33 cellular contexts compared by ENCODE assay signal in the genomic region with DNA sequence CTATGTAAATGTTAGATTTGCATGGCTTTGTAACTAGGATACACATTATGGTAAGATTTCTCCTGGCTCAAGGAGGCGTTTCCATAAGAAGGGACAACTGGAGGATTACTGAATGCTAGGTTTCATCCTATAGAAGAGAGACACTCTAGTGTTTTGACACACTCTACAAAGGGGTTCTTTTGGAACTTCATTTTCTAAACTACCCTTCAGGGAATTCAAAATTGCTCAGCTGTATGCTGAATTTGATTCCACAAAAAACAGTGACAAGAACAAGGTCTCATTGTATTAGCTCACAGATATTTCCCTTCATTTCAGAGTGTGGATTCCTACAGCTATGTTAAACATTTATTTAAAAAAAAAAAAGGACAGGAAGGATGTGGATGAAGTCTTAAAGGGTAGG.
"Had no signal": no experiment of that assay in that cellular context is flagged by ENCODE, and none has a peak within 500 bp of the region (broad histone marks: within the 10 kb centered on the region; RNA-seq: fewer than 3 reads in every experiment).

No MANE protein-coding gene starts in this region.

- DNase-seq: activated B cell treated with CpG ODN at 0.5 μM for 24 hours; activated CD4-positive, alpha-beta memory T cell treated with anti-CD3 and anti-CD28 coated beads for 36 hours; activated CD4-positive, alpha-beta T cell treated with anti-CD3 and anti-CD28 coated beads for 4 hours; activated CD4-positive, alpha-beta T cell treated with anti-CD3 and anti-CD28 coated beads, Interleukin-2, amount 10 ng/mL, durations not matched to agents 24 days and 14 days; activated CD4-positive, alpha-beta T cell treated with anti-CD3 and anti-CD28 coated beads, Interleukin-2, amount 50 U/mL, for 1 hour; activated CD4-positive, alpha-beta T cell treated with anti-CD3 and anti-CD28 coated beads, Interleukin-2, amount 50 U/mL, for 4 hours; activated CD4-positive, CD25-positive, alpha-beta regulatory T cell treated with anti-CD3 and anti-CD28 coated beads, Interleukin-2, amount 50 U/mL, for 72 hours; activated CD8-positive, alpha-beta memory T cell treated with anti-CD3 and anti-CD28 coated beads, Interleukin-2, amount 50 U/mL, for 4 hours; activated CD8-positive, alpha-beta T cell treated with anti-CD3 and anti-CD28 coated beads for 36 hours; activated effector memory CD4-positive, alpha-beta T cell treated with Interleukin-2 at 50 U/mL for 16 hours; activated gamma-delta T cell; activated naive CD4-positive, alpha-beta T cell treated with anti-CD3 and anti-CD28 coated beads, Interleukin-2, amount 10 ng/mL, durations not matched to agents 7 days and 5 days; activated naive CD4-positive, alpha-beta T cell treated with Interleukin-2 at 50 U/mL for 16 hours; activated naive CD8-positive, alpha-beta T cell treated with anti-CD3 and anti-CD28 coated beads, Interleukin-2, amount 10 ng/mL, durations not matched to agents 7 days and 5 days; activated naive CD8-positive, alpha-beta T cell treated with anti-CD3 and anti-CD28 coated beads, Interleukin-2, amount 50 U/mL, for 24 hours; activated T-cell treated with anti-CD3 and anti-CD28 coated beads for 4 hours; activated T-cell treated with anti-CD3 and anti-CD28 coated beads, Interleukin-2, amount 50 U/mL, for 1 hour; activated T-cell treated with anti-CD3 and anti-CD28 coated beads, Interleukin-2, amount 50 U/mL, for 48 hours; amygdala; anterior cingulate cortex; brain microvascular endothelial cell; central memory CD4-positive, alpha-beta T cell; T-helper 1 cell; T-helper 2 cell; T-helper 9 cell had no signal

- H3K27me3 Mint-ChIP-seq: activated B cell treated with CpG ODN at 0.5 μM for 24 hours; activated CD4-positive, alpha-beta memory T cell treated with anti-CD3 and anti-CD28 coated beads for 36 hours; activated CD4-positive, alpha-beta T cell treated with anti-CD3 and anti-CD28 coated beads, Interleukin-2, amount 10 ng/mL, durations not matched to agents 24 days and 14 days; activated CD8-positive, alpha-beta T cell treated with anti-CD3 and anti-CD28 coated beads for 36 hours; activated naive CD4-positive, alpha-beta T cell treated with anti-CD3 and anti-CD28 coated beads, Interleukin-2, amount 10 ng/mL, durations not matched to agents 7 days and 5 days; activated naive CD4-positive, alpha-beta T cell treated with anti-CD3 and anti-CD28 coated beads, Interleukin-2, amount 50 U/mL, for 24 hours; activated naive CD8-positive, alpha-beta T cell; activated naive CD8-positive, alpha-beta T cell treated with anti-CD3 and anti-CD28 coated beads, Interleukin-2, amount 50 U/mL, for 24 hours had no signal

- H3K4me1 Mint-ChIP-seq: activated B cell treated with CpG ODN at 0.5 μM for 24 hours; activated CD4-positive, alpha-beta T cell treated with anti-CD3 and anti-CD28 coated beads, Interleukin-2, amount 10 ng/mL, durations not matched to agents 24 days and 14 days; activated naive CD4-positive, alpha-beta T cell treated with anti-CD3 and anti-CD28 coated beads, Interleukin-2, amount 10 ng/mL, durations not matched to agents 7 days and 5 days; activated naive CD4-positive, alpha-beta T cell treated with anti-CD3 and anti-CD28 coated beads, Interleukin-2, amount 50 U/mL, for 24 hours; activated naive CD8-positive, alpha-beta T cell treated with anti-CD3 and anti-CD28 coated beads, Interleukin-2, amount 10 ng/mL, durations not matched to agents 7 days and 5 days; activated naive CD8-positive, alpha-beta T cell treated with anti-CD3 and anti-CD28 coated beads, Interleukin-2, amount 50 U/mL, for 24 hours had no signal

- H3K36me3 ChIP-seq: ascending aorta, brain microvascular endothelial cell, breast epithelium had no signal

- H3K27ac Mint-ChIP-seq: activated B cell treated with CpG ODN at 0.5 μM for 24 hours; activated CD4-positive, alpha-beta memory T cell treated with anti-CD3 and anti-CD28 coated beads for 36 hours; activated CD4-positive, alpha-beta T cell treated with anti-CD3 and anti-CD28 coated beads, Interleukin-2, amount 10 ng/mL, durations not matched to agents 24 days and 14 days; activated CD8-positive, alpha-beta T cell treated with anti-CD3 and anti-CD28 coated beads for 36 hours; activated naive CD4-positive, alpha-beta T cell treated with anti-CD3 and anti-CD28 coated beads, Interleukin-2, amount 10 ng/mL, durations not matched to agents 7 days and 5 days; activated naive CD4-positive, alpha-beta T cell treated with anti-CD3 and anti-CD28 coated beads, Interleukin-2, amount 50 U/mL, for 24 hours; activated naive CD8-positive, alpha-beta T cell; activated naive CD8-positive, alpha-beta T cell treated with anti-CD3 and anti-CD28 coated beads, Interleukin-2, amount 10 ng/mL, durations not matched to agents 7 days and 5 days; activated naive CD8-positive, alpha-beta T cell treated with anti-CD3 and anti-CD28 coated beads, Interleukin-2, amount 50 U/mL, for 24 hours; activated T-helper 2 cell treated with anti-CD3 and anti-CD28 coated beads, Interferon-gamma antibody, Interleukin-2, Interleukin-4, amounts not matched to agents 10 μg/mL and 5 μg/mL and 100 μg/mL, durations not matched to agents 14 hours and 24 hours and 36 hours; T-helper 1 cell treated with Interleukin-12 subunit alpha and Interleukin-12 subunit beta and Interleukin-4 antibody, amounts not matched to agents 30 μg/mL and 1 μg/mL, for 36 hours; T-helper 2 cell treated with Interferon-gamma antibody and Interleukin-4, amounts not matched to agents 5 μg/mL and 100 μg/mL, for 36 hours had no signal

- H3K36me3 Mint-ChIP-seq: activated naive CD4-positive, alpha-beta T cell treated with anti-CD3 and anti-CD28 coated beads, Interleukin-2, amount 10 ng/mL, durations not matched to agents 7 days and 5 days; activated naive CD8-positive, alpha-beta T cell treated with anti-CD3 and anti-CD28 coated beads, Interleukin-2, amount 10 ng/mL, durations not matched to agents 7 days and 5 days had no signal

- H3K27ac ChIP-seq: brain microvascular endothelial cell, breast epithelium, VCaP had no signal

- ATAC-seq: activated CD8-positive, alpha-beta T cell treated with anti-CD3 and anti-CD28 coated beads for 36 hours; activated naive CD8-positive, alpha-beta T cell treated with anti-CD3 and anti-CD28 coated beads, Interleukin-2, amount 50 U/mL, for 24 hours had no signal

- H3K4me1 ChIP-seq: breast epithelium had no signal

- H3K4me3 ChIP-seq: ascending aorta, breast epithelium had no signal

- H3K4me3 Mint-ChIP-seq: activated B cell treated with CpG ODN at 0.5 μM for 24 hours; activated CD4-positive, alpha-beta memory T cell treated with anti-CD3 and anti-CD28 coated beads for 36 hours; activated CD4-positive, alpha-beta T cell treated with anti-CD3 and anti-CD28 coated beads, Interleukin-2, amount 10 ng/mL, durations not matched to agents 24 days and 14 days; activated CD8-positive, alpha-beta T cell treated with anti-CD3 and anti-CD28 coated beads for 36 hours; activated naive CD4-positive, alpha-beta T cell treated with anti-CD3 and anti-CD28 coated beads, Interleukin-2, amount 10 ng/mL, durations not matched to agents 7 days and 5 days; activated naive CD4-positive, alpha-beta T cell treated with anti-CD3 and anti-CD28 coated beads, Interleukin-2, amount 50 U/mL, for 24 hours; activated naive CD8-positive, alpha-beta T cell; activated naive CD8-positive, alpha-beta T cell treated with anti-CD3 and anti-CD28 coated beads, Interleukin-2, amount 10 ng/mL, durations not matched to agents 7 days and 5 days; activated naive CD8-positive, alpha-beta T cell treated with anti-CD3 and anti-CD28 coated beads, Interleukin-2, amount 50 U/mL, for 24 hours; T-helper 1 cell treated with Interleukin-12 subunit alpha and Interleukin-12 subunit beta and Interleukin-4 antibody, amounts not matched to agents 30 μg/mL and 1 μg/mL, for 36 hours; T-helper 2 cell treated with Interferon-gamma antibody and Interleukin-4, amounts not matched to agents 5 μg/mL and 100 μg/mL, for 36 hours had no signal

- H3K27me3 ChIP-seq: ascending aorta, brain microvascular endothelial cell, breast epithelium had no signal
